In genomic region chr14:81400202-81400678, GRCh38 we compare ENCODE assay signal across 8 cellular contexts. TPM values are rescaled to one million over a fixed set of nuclear protein-coding genes. Genes with fewer than 3 reads are reported as not detected.
A peak's percentile ranks its signal among the peaks of the same experiment; 100 is the strongest.
DNase-seq lines count a peak whose midpoint lies in the region; ATAC-seq and TF ChIP-seq lines count a peak whose summit lies in the region.

TSS of gene STON2 (minus strand) at chr14:81400324. CDS start at chr14:81398382, 1,942 bp downstream.

- DNase-seq in AG10803 (ENCODE audit: low read depth) (peak; percentile 73), HK-2 (ENCODE audit: unreplicated experiment) (peak; percentile 76), SHP77 (lab: John Stamatoyannopoulos, UW) (peak; percentile 6 to 24), fibroblast of gingiva (ENCODE audit: low read depth) (peak; percentile 78), renal cortical epithelial cell (ENCODE audit: low read depth) (peak; percentile 96), SIG-M5 treated with dmso at 0.1 percent for 504 hours (lab: John Stamatoyannopoulos, UW; ENCODE audit: unreplicated experiment) (no peak)
- DNase-seq in CD4-positive, alpha-beta T cell = no peak

- H3K4me3 Mint-ChIP-seq in CD4-positive, alpha-beta T cell = no peak within 1 kb of the TSS

- POLR2A ChIA-PET in CD4-positive, alpha-beta T cell (lab: Charles Lee) = no interaction called here

- ATAC-seq in HG03097 (IDR thresholded peaks at IDR 0.05; ENCODE audit: low FRiP score, unreplicated experiment) = no peak
- ATAC-seq in CD4-positive, alpha-beta T cell (ENCODE audit: poor library complexity) = no peak

- CTCF ChIA-PET in CD4-positive, alpha-beta T cell (lab: Charles Lee) = no interaction called here

- peaks cover 6% of the 10 kb centered on the region for H3K27me3 Mint-ChIP-seq in CD4-positive, alpha-beta T cell

- TF ChIP-seq CTCF in AG10803 (conservative IDR thresholded peaks at IDR 0.05; ENCODE audit: low read length) = no peak
- no peak for TF ChIP-seq CTCF in CD4-positive, alpha-beta T cell (IDR thresholded peaks at IDR 0.05)

- H3K4me3 ChIP-seq in AG10803 (ENCODE audit: low read length) = peak within 1 kb of the TSS; percentile 0; the same call in 1 of the 2 replicates

- H3K27ac ChIP-seq in CD4-positive, alpha-beta T cell (ENCODE audit: low read depth, low read length) = no peak within 1 kb of the TSS

- H3K27me3 ChIP-seq in CD4-positive, alpha-beta T cell (ENCODE audit: control insufficient read depth, insufficient read depth, low read length) = no peaks in the 10 kb centered on the region

- intact Hi-C loops in CD4-positive, alpha-beta T cell (cut with DNase I, micrococcal nuclease) = no loop called here

- no peaks in the 10 kb centered on the region for H3K36me3 Mint-ChIP-seq in CD4-positive, alpha-beta T cell (ENCODE audit: low read depth)

- H3K9me3 ChIP-seq in CD4-positive, alpha-beta T cell (ENCODE audit: control insufficient read depth, low read length) = no peaks in the 10 kb centered on the region

- no peaks in the 10 kb centered on the region for H3K9me3 Mint-ChIP-seq in CD4-positive, alpha-beta T cell

- no peak within 1 kb of the TSS for H3K27ac Mint-ChIP-seq in CD4-positive, alpha-beta T cell

- H3K4me1 Mint-ChIP-seq in CD4-positive, alpha-beta T cell (ENCODE audit: low read depth) = no peaks in the 10 kb centered on the region

RNA-seq across cellular contexts. Expression of gene STON2, which starts in this region (rescaled TPM):
- total RNA-seq in renal cortical epithelial cell = 9.9 and 91.9 TPM in 2 replicates
- total RNA-seq in CD4-positive, alpha-beta T cell = not detected

Comparison
In these comparisons a context has a peak if more than half of its experiments do, and no peak if none do; other contexts are left out.
1. DNase-seq: peak in AG10803 (single experiment), HK-2 (single experiment), SHP77 (2 of 2), fibroblast of gingiva (single experiment) and renal cortical epithelial cell (single experiment); none in CD4-positive, alpha-beta T cell (0 of 10) and SIG-M5 treated with dmso at 0.1 percent for 504 hours (single experiment).